Comparison of ENCODE assay signal across 30 cellular contexts in genomic region chr18:66676699-66677098, GRCh38.
DNase-seq lines count a peak whose midpoint lies in the region; ATAC-seq, FAIRE-seq and TF ChIP-seq lines count a peak whose summit lies in the region.
"Had no signal": no experiment of that assay in that cellular context is flagged by ENCODE, and none has a peak within 500 bp of the region (broad histone marks: within the 10 kb centered on the region; RNA-seq: fewer than 3 reads in every experiment).

No MANE protein-coding gene starts in this region.

- TF ChIP-seq RAD21 in SK-N-SH (IDR thresholded peaks at IDR 0.05; ENCODE audit: low read length): no peak

- peaks cover 5% of the 10 kb centered on the region; the same call in 1 of the 2 replicates for H3K36me3 ChIP-seq in HUES64 (ENCODE audit: insufficient read depth, low read length)
- no peaks in the 10 kb centered on the region for H3K36me3 ChIP-seq in endodermal cell (ENCODE audit: control insufficient read depth, insufficient read depth, low read length)
- H3K36me3 ChIP-seq in SK-N-SH (replicated peaks in 1 of 2; ENCODE audit: control insufficient read depth in 1 of 2, insufficient read depth in 2 of 2, low read length in 1 of 2): no peaks in the 10 kb centered on the region
- H3K36me3 ChIP-seq: BE2C, HAP-1, SJSA1 had no signal

- no peak overlapping the region for H3K4me3 Mint-ChIP-seq in endodermal cell
- H3K4me3 Mint-ChIP-seq: CD14-positive monocyte; CD8-positive, alpha-beta memory T cell; HFFc6; T-cell had no signal

- H3K27me3 Mint-ChIP-seq in endodermal cell (ENCODE audit: insufficient read depth): no peaks in the 10 kb centered on the region
- H3K27me3 Mint-ChIP-seq: T-cell had no signal

- peaks cover 25% of the 10 kb centered on the region for H3K4me1 ChIP-seq in HUES64 (ENCODE audit: insufficient read depth, low read length)
- no peaks in the 10 kb centered on the region for H3K4me1 ChIP-seq in endodermal cell (ENCODE audit: control insufficient read depth, insufficient read depth, low read length)
- no peaks in the 10 kb centered on the region for H3K4me1 ChIP-seq in SK-N-SH (ENCODE audit: control insufficient read depth in 1 of 2, insufficient read depth in 2 of 2, low read depth in 1 of 2, low read length in 1 of 2)
- H3K4me1 ChIP-seq: BE2C, HAP-1, SJSA1 had no signal

- H3K9me3 Mint-ChIP-seq in endodermal cell: peaks cover 19% of the 10 kb centered on the region

- no peak overlapping the region for H3K9ac ChIP-seq in HUES64 (ENCODE audit: low read depth, low read length)
- H3K9ac ChIP-seq in endodermal cell (ENCODE audit: extremely low read depth, low read length, poor library complexity, severe bottlenecking): no peak overlapping the region
- no peak overlapping the region for H3K9ac ChIP-seq in SK-N-SH

- H3F3A ChIP-seq in SK-N-SH (replicated peaks; ENCODE audit: insufficient read depth): no peaks in the 10 kb centered on the region

- H3K27me3 ChIP-seq in HUES64 (ENCODE audit: insufficient read depth, low read length) (no peaks in the 10 kb centered on the region), endodermal cell (ENCODE audit: control insufficient read depth, insufficient read depth, low read length, poor library complexity, severe bottlenecking) (no peaks in the 10 kb centered on the region), SK-N-SH (ENCODE audit: insufficient read depth) (no peaks in the 10 kb centered on the region)
- H3K27me3 ChIP-seq: BE2C, SJSA1 had no signal

- H4K20me1 ChIP-seq in SK-N-SH (ENCODE audit: insufficient read depth): no peaks in the 10 kb centered on the region

- peaks cover 11% of the 10 kb centered on the region for H3K36me3 Mint-ChIP-seq in endodermal cell (ENCODE audit: low read depth)
- H3K36me3 Mint-ChIP-seq: CD14-positive monocyte; CD8-positive, alpha-beta memory T cell; T-cell had no signal

- H3K4me2 ChIP-seq in SK-N-SH: no peak overlapping the region

- peaks cover 17% of the 10 kb centered on the region for H3K4me1 Mint-ChIP-seq in endodermal cell
- H3K4me1 Mint-ChIP-seq: CD14-positive monocyte; CD8-positive, alpha-beta memory T cell; T-cell had no signal

- 81% methylated on average over 4 of the region's 4 CpGs for WGBS in HUES64
- 79 to 97% methylated on average over 4 of the region's 4 CpGs for WGBS in endodermal cell (ENCODE audit: insufficient coverage in 1 of 2, insufficient read length in 1 of 2), 2 experiments
- WGBS in SK-N-SH (ENCODE audit: low lambda C conversion rate): 66% methylated on average over 4 of the region's 4 CpGs

- TF ChIP-seq CTCF in D721Med (IDR thresholded peaks at IDR 0.05; ENCODE audit: insufficient read depth, missing control alignments) (no peak), endodermal cell (conservative IDR thresholded peaks at IDR 0.05) (no peak), SK-N-SH (IDR thresholded peaks at IDR 0.05) (no peak)

- H3K27ac Mint-ChIP-seq in endodermal cell: peak overlapping the region; percentile 61
- H3K27ac Mint-ChIP-seq: CD14-positive monocyte; CD8-positive, alpha-beta memory T cell; HFFc6; T-cell had no signal

- H3K4me3 ChIP-seq in HUES64 (ENCODE audit: low read length): no peak overlapping the region
- H3K4me3 ChIP-seq in endodermal cell (ENCODE audit: low read length): no peak overlapping the region
- no peak overlapping the region for H3K4me3 ChIP-seq in SK-N-SH (ENCODE audit: low read depth in 2 of 2, low read length in 1 of 2)
- H3K4me3 ChIP-seq: HAP-1, SJSA1 had no signal

- H2AFZ ChIP-seq in SK-N-SH (ENCODE audit: low read depth): no peak overlapping the region

- ATAC-seq in HG02870 (IDR thresholded peaks at IDR 0.05; ENCODE audit: unreplicated experiment): no peak
- ATAC-seq: HepG2, T-cell had no signal

- DNase-seq in D721Med (ENCODE audit: insufficient read length, low spot score): no peak
- peak; percentile 96 for DNase-seq in NCI-H748 (lab: John Stamatoyannopoulos, UW; ENCODE audit: unreplicated experiment)
- no peak for DNase-seq in endodermal cell
- DNase-seq in iPS-NIHi7 (ENCODE audit: extremely low spot score): no peak
- no peak for DNase-seq in SK-N-SH
- DNase-seq in putamen (ENCODE audit: low spot score): no peak
- DNase-seq: 8988T; ACHN; BE2C; Calu3; CD8-positive, alpha-beta memory T cell; HFFc6; Karpas-422; NCI-H1092 treated with DMSO at 0.1 percent for 48 hours; NCI-H1694; NCI-H2029 treated with DMSO at 0.1 percent for 48 hours; NCI-H345; NCI-H510A treated with DMSO at 0.1 percent for 48 hours; NCI-H82; NK-92 treated with Interleukin-12 subunit alpha and Interleukin-12 subunit beta, amount 100 ng/mL, for 24 hours; Right ventricle myocardium superior; RPMI8226; T-cell had no signal

- H3K9me2 ChIP-seq in SK-N-SH: no peaks in the 10 kb centered on the region

- peak overlapping the region; percentile 81; the same call in 1 of the 2 replicates for H3K27ac ChIP-seq in HUES64 (ENCODE audit: low read depth, low read length)
- H3K27ac ChIP-seq in endodermal cell (ENCODE audit: low read depth, low read length): no peak overlapping the region
- H3K27ac ChIP-seq in SK-N-SH (ENCODE audit: low read depth in 2 of 2, low read length in 1 of 2): no peak overlapping the region
- H3K27ac ChIP-seq: SJSA1 had no signal

- H3K9me3 ChIP-seq in HUES64 (ENCODE audit: insufficient read depth, low read depth, low read length): peaks cover 26% of the 10 kb centered on the region
- H3K9me3 ChIP-seq in endodermal cell (ENCODE audit: control insufficient read depth, low read length): peaks cover 30% of the 10 kb centered on the region
- no peaks in the 10 kb centered on the region for H3K9me3 ChIP-seq in SK-N-SH
- H3K9me3 ChIP-seq: BE2C, HAP-1, SJSA1 had no signal

- peak; percentile 95 for FAIRE-seq in D721Med (lab: Jason Lieb, UNC)
- FAIRE-seq: GM19239, HepG2 had no signal

- TF ChIP-seq EP300 in SK-N-SH (IDR thresholded peaks at IDR 0.05; ENCODE audit: borderline replicate concordance in 1 of 2, low read depth in 1 of 2, low read length in 1 of 2): no peak

- POLR2A ChIA-PET in SK-N-SH (lab: Yijun Ruan, JAX): no interaction called here

- CTCF ChIA-PET in SK-N-SH (lab: Yijun Ruan, JAX): interaction anchor here (0.8 kb wide), 1 partner anchor 14 kb away, joined by 3 read pairs; no protein-coding TSS in a partner anchor

- no peaks in the 10 kb centered on the region for H3K79me2 ChIP-seq in SK-N-SH (ENCODE audit: insufficient read depth)

TF ChIP-seq in SK-N-SH, 30 proteins besides CTCF, POLR2A, EP300 and RAD21:
- TF ChIP-seq USF2 (IDR thresholded peaks at IDR 0.05; ENCODE audit: borderline replicate concordance, low read depth, low read length) (no peak), USF1 (IDR thresholded peaks at IDR 0.05; ENCODE audit: borderline replicate concordance, low read depth) (no peak), ZBTB33 (IDR thresholded peaks at IDR 0.05; ENCODE audit: borderline replicate concordance, low read depth) (no peak), GATA2 (CRISPR knock-in tag; IDR thresholded peaks at IDR 0.05) (no peak), TAF1 (IDR thresholded peaks at IDR 0.05; ENCODE audit: borderline replicate concordance, low read depth, low read length) (no peak), MEF2A (IDR thresholded peaks at IDR 0.05; ENCODE audit: borderline replicate concordance, low read depth) (no peak), GABPA (IDR thresholded peaks at IDR 0.05; ENCODE audit: low read depth) (no peak), FOXJ3 (CRISPR knock-in tag; IDR thresholded peaks at IDR 0.05) (no peak), YY1 (IDR thresholded peaks at IDR 0.05; ENCODE audit: low read depth) (no peak), JUND (IDR thresholded peaks at IDR 0.05) (no peak), CHD2 (IDR thresholded peaks at IDR 0.05; ENCODE audit: low read length, partially characterized antibody) (no peak), MAX (IDR thresholded peaks at IDR 0.05; ENCODE audit: low read depth) (no peak), RCOR1 (IDR thresholded peaks at IDR 0.05; ENCODE audit: low read length) (no peak), POLR2AphosphoS5 (IDR thresholded peaks at IDR 0.05; ENCODE audit: low read depth, low read length) (no peak)
